10 cellular contexts compared by ENCODE assay signal in the genomic region with DNA sequence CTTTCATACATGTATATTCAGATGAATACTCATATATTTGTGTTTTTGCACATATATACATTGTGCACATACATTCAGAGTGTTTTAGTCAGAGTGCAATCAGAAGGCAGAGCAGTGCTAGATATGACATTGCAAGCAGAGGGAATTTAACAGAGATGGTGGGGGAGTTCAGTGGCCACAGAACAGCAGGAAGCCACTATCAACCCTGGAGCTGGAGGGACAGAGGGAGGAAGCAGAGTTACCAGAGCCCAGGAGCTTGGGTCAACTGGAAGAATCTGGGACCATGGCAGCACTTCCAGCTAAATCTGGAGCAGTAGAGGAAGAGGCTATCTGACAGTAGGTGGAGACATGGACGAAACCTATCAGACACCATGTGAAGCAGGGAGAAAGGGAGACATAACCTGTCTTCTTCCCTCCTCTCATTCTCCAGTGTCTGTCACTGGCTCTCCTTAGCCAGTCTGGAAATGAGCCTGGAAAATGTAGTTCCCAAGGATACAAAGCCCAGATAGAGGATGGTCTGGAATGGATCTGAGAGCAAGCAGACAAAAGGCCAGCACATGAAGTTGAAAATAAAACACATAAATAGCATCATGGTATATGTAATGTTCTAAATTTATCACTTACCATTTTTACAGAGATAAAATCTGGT. TPM values are rescaled to one million over a fixed set of nuclear protein-coding genes. Genes with fewer than 3 reads are reported as not detected.
DNase-seq lines count a peak whose midpoint lies in the region; ATAC-seq and TF ChIP-seq lines count a peak whose summit lies in the region.
"Had no signal": no experiment of that assay in that cellular context is flagged by ENCODE, and none has a peak within 500 bp of the region (broad histone marks: within the 10 kb centered on the region; RNA-seq: fewer than 3 reads in every experiment).

No MANE protein-coding gene starts in this region.

- peak in 1 of 12 donors; percentile 7 for TF ChIP-seq CTCF in heart left ventricle (IDR thresholded peaks at IDR 0.05)

- TF ChIP-seq POLR2A in heart left ventricle (IDR thresholded peaks at IDR 0.05): no peak

- H3K27ac ChIP-seq in heart left ventricle: peak overlapping the region; percentile 50 to 92 (median 84)

- no peaks in the 10 kb centered on the region for H3K27me3 Mint-ChIP-seq in IgD-negative memory B cell
- H3K27me3 Mint-ChIP-seq in T-helper 17 cell: peaks cover 26% of the 10 kb centered on the region
- H3K27me3 Mint-ChIP-seq: activated naive CD4-positive, alpha-beta T cell treated with anti-CD3 and anti-CD28 coated beads, Interleukin-2, amount 50 U/mL, for 24 hours had no signal

- H3K36me3 Mint-ChIP-seq in IgD-negative memory B cell (peaks cover 1% of the 10 kb centered on the region), T-helper 17 cell (ENCODE audit: low read depth) (peaks cover 8% of the 10 kb centered on the region)
- peaks cover 12% of the 10 kb centered on the region for H3K36me3 Mint-ChIP-seq in stimulated activated effector memory CD8-positive, alpha-beta T cell treated with anti-CD3 and anti-CD28 coated beads, Interleukin-12 subunit alpha, Interleukin-12 subunit beta, amount 100 ng/mL, for 72 hours
- H3K36me3 Mint-ChIP-seq: activated naive CD4-positive, alpha-beta T cell treated with anti-CD3 and anti-CD28 coated beads, Interleukin-2, amount 50 U/mL, for 24 hours had no signal

- H3K27me3 ChIP-seq in heart left ventricle: no peaks in the 10 kb centered on the region

- no peaks in the 10 kb centered on the region for H3K9me3 ChIP-seq in T-helper 17 cell (ENCODE audit: control insufficient read depth, low read length, poor library complexity, severe bottlenecking)
- no peaks in the 10 kb centered on the region for H3K9me3 ChIP-seq in heart left ventricle

- ATAC-seq in T-helper 17 cell (no peak), heart left ventricle (peak; percentile 86 to 94 (median 90))
- ATAC-seq in stimulated activated effector memory CD8-positive, alpha-beta T cell treated with anti-CD3 and anti-CD28 coated beads, Interleukin-12 subunit alpha, Interleukin-12 subunit beta, amount 100 ng/mL, for 72 hours: no peak

- H3K27ac Mint-ChIP-seq in IgD-negative memory B cell (peak overlapping the region; percentile 98 to 100 (median 99)), T-helper 17 cell (peak overlapping the region; percentile 65)
- peak overlapping the region; percentile 89 for H3K27ac Mint-ChIP-seq in stimulated activated effector memory CD8-positive, alpha-beta T cell treated with anti-CD3 and anti-CD28 coated beads, Interleukin-12 subunit alpha, Interleukin-12 subunit beta, amount 100 ng/mL, for 72 hours
- H3K27ac Mint-ChIP-seq: activated naive CD4-positive, alpha-beta T cell treated with anti-CD3 and anti-CD28 coated beads, Interleukin-2, amount 50 U/mL, for 24 hours had no signal

- intact Hi-C loops in heart left ventricle (cut with DNase I): loop anchor here in 3 of 10 donors (2.0 to 5.0 kb wide), 2 partner anchors 72 to 74 kb away; partner anchors contain the start of gene SEPTIN7 (in 3 of the 3)

- DNase-seq in T-helper 17 cell: no peak
- peak in 1 of 5 donors; percentile 28 for DNase-seq in heart left ventricle
- DNase-seq in stimulated activated effector memory CD8-positive, alpha-beta T cell treated with anti-CD3 and anti-CD28 coated beads, Interleukin-12 subunit alpha, Interleukin-12 subunit beta, amount 100 ng/mL, for 72 hours (ENCODE audit: low spot score in 2 of 2): no peak
- no peak for DNase-seq in 8988T
- DNase-seq in NCI-H1092 treated with DMSO at 0.1 percent for 48 hours (lab: John Stamatoyannopoulos, UW): no peak
- no peak for DNase-seq in NCI-H1092 (lab: John Stamatoyannopoulos, UW)
- DNase-seq: NCI-H1930; stimulated activated CD4-positive, alpha-beta T cell treated with anti-CD3 and anti-CD28 coated beads, Interleukin-4, amount 100 ng/mL, for 1 hour had no signal

- no peak overlapping the region for H3K4me3 ChIP-seq in heart left ventricle

- H3K4me1 Mint-ChIP-seq in IgD-negative memory B cell (peaks cover 35 to 77% (median 67%) of the 10 kb centered on the region in 3 donors), T-helper 17 cell (peaks cover 25% of the 10 kb centered on the region)
- peaks cover 87% of the 10 kb centered on the region for H3K4me1 Mint-ChIP-seq in stimulated activated effector memory CD8-positive, alpha-beta T cell treated with anti-CD3 and anti-CD28 coated beads, Interleukin-12 subunit alpha, Interleukin-12 subunit beta, amount 100 ng/mL, for 72 hours

- H3K4me3 Mint-ChIP-seq in IgD-negative memory B cell: peak overlapping the region; percentile 58 to 91 (median 71)
- no peak overlapping the region for H3K4me3 Mint-ChIP-seq in T-helper 17 cell
- peak overlapping the region; percentile 59 for H3K4me3 Mint-ChIP-seq in stimulated activated effector memory CD8-positive, alpha-beta T cell treated with anti-CD3 and anti-CD28 coated beads, Interleukin-12 subunit alpha, Interleukin-12 subunit beta, amount 100 ng/mL, for 72 hours
- H3K4me3 Mint-ChIP-seq: activated naive CD4-positive, alpha-beta T cell treated with anti-CD3 and anti-CD28 coated beads, Interleukin-2, amount 50 U/mL, for 24 hours had no signal

- H3K9me3 Mint-ChIP-seq in IgD-negative memory B cell: no peaks in the 10 kb centered on the region
- H3K9me3 Mint-ChIP-seq in stimulated activated effector memory CD8-positive, alpha-beta T cell treated with anti-CD3 and anti-CD28 coated beads, Interleukin-12 subunit alpha, Interleukin-12 subunit beta, amount 100 ng/mL, for 72 hours: no peaks in the 10 kb centered on the region
- H3K9me3 Mint-ChIP-seq: activated naive CD4-positive, alpha-beta T cell treated with anti-CD3 and anti-CD28 coated beads, Interleukin-2, amount 50 U/mL, for 24 hours had no signal

- WGBS in heart left ventricle, 4 donors: 22 to 35% (median 26%) methylated on average over 1 of the region's 1 CpG

- H3K36me3 ChIP-seq in heart left ventricle: no peaks in the 10 kb centered on the region

- H3K4me1 ChIP-seq in heart left ventricle: peaks cover 0 to 50% (median 26%) of the 10 kb centered on the region in 12 donors

RNA-seq across cellular contexts. Expression of gene HERPUD2, which starts 33.6 kb away (rescaled TPM):
- polyA plus RNA-seq in IgD-negative memory B cell (58.6 TPM), heart left ventricle (1 to 10 TPM; 6.4 to 9.8 TPM)
- total RNA-seq in T-helper 17 cell (100 to 1,000 TPM in 1 of 2 donors, 10 to 100 TPM in 1; 98.3 to 101 TPM), heart left ventricle (10 to 100 TPM; 10.3 to 26.3 (median 17.1) TPM)

Comparison
In these comparisons a context has a peak if more than half of its experiments do, and no peak if none do; other contexts are left out.
1. ATAC-seq: peak in heart left ventricle (4 of 4); none in T-helper 17 cell (single experiment) and stimulated activated effector memory CD8-positive, alpha-beta T cell treated with anti-CD3 and anti-CD28 coated beads, Interleukin-12 subunit alpha, Interleukin-12 subunit beta, amount 100 ng/mL, for 72 hours (single experiment).
2. Peak in every context shown above with its lines, with median percentiles within 50 percentile points of each other: H3K27ac Mint-ChIP-seq.